In the genomic region with DNA sequence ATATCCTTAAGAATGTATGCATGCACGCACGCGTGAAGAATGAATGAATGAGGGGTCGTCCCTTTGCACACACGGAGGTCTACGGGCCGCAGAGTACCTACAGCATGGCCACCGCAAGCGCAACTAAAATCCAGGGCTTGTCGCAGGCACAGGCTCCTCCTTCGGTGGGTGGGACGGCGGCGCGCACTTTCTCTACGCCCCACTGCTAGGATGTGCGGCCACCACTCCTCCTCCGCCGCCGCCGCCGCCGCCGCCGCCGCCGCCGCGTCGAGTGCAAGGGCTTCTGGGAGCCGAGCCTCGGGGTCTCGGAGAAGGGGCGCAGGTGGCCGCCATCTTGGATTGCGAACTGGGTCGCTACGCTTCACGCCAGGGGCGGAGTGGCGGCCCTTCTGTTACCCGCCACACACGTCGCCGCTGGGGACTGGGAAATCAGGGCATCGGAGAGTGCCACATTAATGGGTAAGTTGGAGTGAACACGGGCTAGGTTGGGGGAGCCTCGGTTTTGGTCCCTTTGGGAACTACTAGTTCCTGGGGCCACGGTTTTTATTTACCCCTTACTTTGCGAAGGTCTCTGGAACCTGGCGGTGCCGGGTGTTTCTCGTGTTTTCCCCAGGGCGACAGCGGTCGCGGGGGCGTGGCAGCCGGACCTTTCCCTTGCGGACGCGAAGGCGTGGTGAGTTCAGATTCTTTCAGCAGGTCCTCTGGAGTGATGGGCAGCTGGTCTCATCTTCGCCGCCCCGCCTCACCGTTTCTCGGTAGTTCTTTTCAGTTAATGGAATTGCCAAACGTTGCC, we compare ENCODE assay signal across 1 cellular context.
TF ChIP-seq lines count a peak whose summit lies in the region.

Gene KPNA5, plus strand, starts transcription at position 332 of the 793 bp plus-strand sequence. Its CDS starts 124 bp downstream, at position 456.

TF ChIP-seq in GM12878, 131 proteins besides CTCF, POLR2A, EP300 and RAD21 (continued from another document and continues in another):
- TF ChIP-seq, protein P1, sequence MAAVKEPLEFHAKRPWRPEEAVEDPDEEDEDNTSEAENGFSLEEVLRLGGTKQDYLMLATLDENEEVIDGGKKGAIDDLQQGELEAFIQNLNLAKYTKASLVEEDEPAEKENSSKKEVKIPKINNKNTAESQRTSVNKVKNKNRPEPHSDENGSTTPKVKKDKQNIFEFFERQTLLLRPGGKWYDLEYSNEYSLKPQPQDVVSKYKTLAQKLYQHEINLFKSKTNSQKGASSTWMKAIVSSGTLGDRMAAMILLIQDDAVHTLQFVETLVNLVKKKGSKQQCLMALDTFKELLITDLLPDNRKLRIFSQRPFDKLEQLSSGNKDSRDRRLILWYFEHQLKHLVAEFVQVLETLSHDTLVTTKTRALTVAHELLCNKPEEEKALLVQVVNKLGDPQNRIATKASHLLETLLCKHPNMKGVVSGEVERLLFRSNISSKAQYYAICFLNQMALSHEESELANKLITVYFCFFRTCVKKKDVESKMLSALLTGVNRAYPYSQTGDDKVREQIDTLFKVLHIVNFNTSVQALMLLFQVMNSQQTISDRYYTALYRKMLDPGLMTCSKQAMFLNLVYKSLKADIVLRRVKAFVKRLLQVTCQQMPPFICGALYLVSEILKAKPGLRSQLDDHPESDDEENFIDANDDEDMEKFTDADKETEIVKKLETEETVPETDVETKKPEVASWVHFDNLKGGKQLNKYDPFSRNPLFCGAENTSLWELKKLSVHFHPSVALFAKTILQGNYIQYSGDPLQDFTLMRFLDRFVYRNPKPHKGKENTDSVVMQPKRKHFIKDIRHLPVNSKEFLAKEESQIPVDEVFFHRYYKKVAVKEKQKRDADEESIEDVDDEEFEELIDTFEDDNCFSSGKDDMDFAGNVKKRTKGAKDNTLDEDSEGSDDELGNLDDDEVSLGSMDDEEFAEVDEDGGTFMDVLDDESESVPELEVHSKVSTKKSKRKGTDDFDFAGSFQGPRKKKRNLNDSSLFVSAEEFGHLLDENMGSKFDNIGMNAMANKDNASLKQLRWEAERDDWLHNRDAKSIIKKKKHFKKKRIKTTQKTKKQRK (IDR thresholded peaks at IDR 0.05; ENCODE audit: low read depth, low read length) = no peak
- TF ChIP-seq ZNF217 (IDR thresholded peaks at IDR 0.05) (no peak), GABPA (IDR thresholded peaks at IDR 0.05; ENCODE audit: low read depth) (no peak), ETV6 (conservative IDR thresholded peaks at IDR 0.05 in 1 of 2, IDR thresholded peaks at IDR 0.05 in 1 of 2; ENCODE audit: borderline replicate concordance in 1 of 2, low read depth in 1 of 2) (no peak; a peak in 1 of 4 replicates), MYB (IDR thresholded peaks at IDR 0.05; ENCODE audit: borderline replicate concordance, low read depth, low read length) (no peak), ESRRA (IDR thresholded peaks at IDR 0.05; ENCODE audit: low read length) (no peak), RAD51 (IDR thresholded peaks at IDR 0.05) (no peak), CHD1 (IDR thresholded peaks at IDR 0.05; ENCODE audit: low read depth, low read length) (no peak), IKZF1 (conservative IDR thresholded peaks at IDR 0.05) (peak; percentile 69), ZBTB4 (CRISPR knock-in tag; IDR thresholded peaks at IDR 0.05) (no peak), GATAD2B (conservative IDR thresholded peaks at IDR 0.05; ENCODE audit: low read depth) (peak; percentile 82), HDAC2 (IDR thresholded peaks at IDR 0.05) (no peak), HDGF (IDR thresholded peaks at IDR 0.05) (peak; percentile 65), CHD2 (IDR thresholded peaks at IDR 0.05; ENCODE audit: borderline replicate concordance, low read depth, low read length) (no peak), TAF1 (IDR thresholded peaks at IDR 0.05; ENCODE audit: borderline replicate concordance, low read depth, low read length) (peak; percentile 87), NR2C1 (IDR thresholded peaks at IDR 0.05) (peak; percentile 35; the same call in 1 of the 2 replicates), PBX3 (IDR thresholded peaks at IDR 0.05; ENCODE audit: insufficient replicate concordance, low read depth, low read length) (peak; percentile 25), POU2F2 (IDR thresholded peaks at IDR 0.05; ENCODE audit: borderline replicate concordance, low read depth, low read length) (peak; percentile 73; the same call in 2 of the 3 replicates), RCOR1 (conservative IDR thresholded peaks at IDR 0.05; ENCODE audit: low read depth, low read length) (no peak), HSF1 (IDR thresholded peaks at IDR 0.05; ENCODE audit: low read depth, low read length) (no peak), ELK1 (IDR thresholded peaks at IDR 0.05; ENCODE audit: low read depth, low read length) (no peak), ZNF384 (IDR thresholded peaks at IDR 0.05; ENCODE audit: borderline replicate concordance, low read depth, low read length) (no peak), PML (IDR thresholded peaks at IDR 0.05; ENCODE audit: low read length) (peak; percentile 86), EED (IDR thresholded peaks at IDR 0.05; ENCODE audit: low read depth) (no peak), MEF2B (IDR thresholded peaks at IDR 0.05; ENCODE audit: partially characterized antibody, poor library complexity, severe bottlenecking) (peak; percentile 72), SREBF2 (IDR thresholded peaks at IDR 0.05; ENCODE audit: low read length) (no peak), POLR2AphosphoS5 (IDR thresholded peaks at IDR 0.05; ENCODE audit: low read length) (peak; percentile 92), ZNF207 (IDR thresholded peaks at IDR 0.05; ENCODE audit: borderline replicate concordance) (0 out of 2 replicates have a peak, but pooled peaks have one; percentile 19), CREB1 (IDR thresholded peaks at IDR 0.05; ENCODE audit: low read depth) (peak; percentile 72; the same call in 1 of the 2 replicates), SMAD5 (IDR thresholded peaks at IDR 0.05; ENCODE audit: low read depth) (peak; percentile 86), ZNF24 (IDR thresholded peaks at IDR 0.05) (peak; percentile 94), ZNF274 (IDR thresholded peaks at IDR 0.05; ENCODE audit: insufficient read depth, insufficient read length) (no peak)
- TF ChIP-seq, protein P2, sequence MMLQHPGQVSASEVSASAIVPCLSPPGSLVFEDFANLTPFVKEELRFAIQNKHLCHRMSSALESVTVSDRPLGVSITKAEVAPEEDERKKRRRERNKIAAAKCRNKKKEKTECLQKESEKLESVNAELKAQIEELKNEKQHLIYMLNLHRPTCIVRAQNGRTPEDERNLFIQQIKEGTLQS (IDR thresholded peaks at IDR 0.05; ENCODE audit: borderline replicate concordance, extremely low read depth, low read depth, low read length) = no peak
- TF ChIP-seq, protein P3, sequence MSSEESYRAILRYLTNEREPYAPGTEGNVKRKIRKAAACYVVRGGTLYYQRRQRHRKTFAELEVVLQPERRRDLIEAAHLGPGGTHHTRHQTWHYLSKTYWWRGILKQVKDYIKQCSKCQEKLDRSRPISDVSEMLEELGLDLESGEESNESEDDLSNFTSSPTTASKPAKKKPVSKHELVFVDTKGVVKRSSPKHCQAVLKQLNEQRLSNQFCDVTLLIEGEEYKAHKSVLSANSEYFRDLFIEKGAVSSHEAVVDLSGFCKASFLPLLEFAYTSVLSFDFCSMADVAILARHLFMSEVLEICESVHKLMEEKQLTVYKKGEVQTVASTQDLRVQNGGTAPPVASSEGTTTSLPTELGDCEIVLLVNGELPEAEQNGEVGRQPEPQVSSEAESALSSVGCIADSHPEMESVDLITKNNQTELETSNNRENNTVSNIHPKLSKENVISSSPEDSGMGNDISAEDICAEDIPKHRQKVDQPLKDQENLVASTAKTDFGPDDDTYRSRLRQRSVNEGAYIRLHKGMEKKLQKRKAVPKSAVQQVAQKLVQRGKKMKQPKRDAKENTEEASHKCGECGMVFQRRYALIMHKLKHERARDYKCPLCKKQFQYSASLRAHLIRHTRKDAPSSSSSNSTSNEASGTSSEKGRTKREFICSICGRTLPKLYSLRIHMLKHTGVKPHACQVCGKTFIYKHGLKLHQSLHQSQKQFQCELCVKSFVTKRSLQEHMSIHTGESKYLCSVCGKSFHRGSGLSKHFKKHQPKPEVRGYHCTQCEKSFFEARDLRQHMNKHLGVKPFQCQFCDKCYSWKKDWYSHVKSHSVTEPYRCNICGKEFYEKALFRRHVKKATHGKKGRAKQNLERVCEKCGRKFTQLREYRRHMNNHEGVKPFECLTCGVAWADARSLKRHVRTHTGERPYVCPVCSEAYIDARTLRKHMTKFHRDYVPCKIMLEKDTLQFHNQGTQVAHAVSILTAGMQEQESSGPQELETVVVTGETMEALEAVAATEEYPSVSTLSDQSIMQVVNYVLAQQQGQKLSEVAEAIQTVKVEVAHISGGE (CRISPR knock-in tag; IDR thresholded peaks at IDR 0.05) = no peak
- TF ChIP-seq, protein P4, sequence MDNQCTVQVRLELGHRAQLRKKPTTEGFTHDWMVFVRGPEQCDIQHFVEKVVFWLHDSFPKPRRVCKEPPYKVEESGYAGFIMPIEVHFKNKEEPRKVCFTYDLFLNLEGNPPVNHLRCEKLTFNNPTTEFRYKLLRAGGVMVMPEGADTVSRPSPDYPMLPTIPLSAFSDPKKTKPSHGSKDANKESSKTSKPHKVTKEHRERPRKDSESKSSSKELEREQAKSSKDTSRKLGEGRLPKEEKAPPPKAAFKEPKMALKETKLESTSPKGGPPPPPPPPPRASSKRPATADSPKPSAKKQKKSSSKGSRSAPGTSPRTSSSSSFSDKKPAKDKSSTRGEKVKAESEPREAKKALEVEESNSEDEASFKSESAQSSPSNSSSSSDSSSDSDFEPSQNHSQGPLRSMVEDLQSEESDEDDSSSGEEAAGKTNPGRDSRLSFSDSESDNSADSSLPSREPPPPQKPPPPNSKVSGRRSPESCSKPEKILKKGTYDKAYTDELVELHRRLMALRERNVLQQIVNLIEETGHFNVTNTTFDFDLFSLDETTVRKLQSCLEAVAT (IDR thresholded peaks at IDR 0.05) = peak; percentile 70; the same call in 1 of the 2 replicates
